21 cellular contexts compared by ENCODE assay signal in the genomic region with DNA sequence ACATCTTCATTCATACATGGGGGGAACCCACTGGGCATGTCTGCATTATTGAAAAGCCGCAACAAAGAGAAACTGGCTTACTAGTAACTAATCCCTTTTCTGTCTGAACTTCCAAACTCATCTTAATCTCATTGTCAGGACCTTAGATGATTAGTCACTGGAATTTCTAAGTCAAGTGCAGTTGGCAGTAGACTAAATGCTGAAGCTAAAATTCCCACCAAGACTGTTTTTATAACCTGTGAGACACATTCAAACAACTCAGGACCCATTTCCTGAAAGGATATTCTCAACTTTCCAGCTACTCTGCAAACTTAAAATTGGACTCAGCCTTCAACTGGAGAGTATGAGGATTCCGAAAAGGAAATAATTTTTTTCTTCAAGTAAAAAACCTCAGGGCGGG.
DNase-seq lines count a peak whose midpoint lies in the region; ATAC-seq and TF ChIP-seq lines count a peak whose summit lies in the region.
"Had no signal": no experiment of that assay in that cellular context is flagged by ENCODE, and none has a peak within 500 bp of the region (broad histone marks: within the 10 kb centered on the region; RNA-seq: fewer than 3 reads in every experiment).

No MANE protein-coding gene starts in this region.

- H3K9me3 Mint-ChIP-seq in mesothelial cell of epicardium = peaks cover 11% of the 10 kb centered on the region

- H3K27ac Mint-ChIP-seq in mesothelial cell of epicardium = no peak overlapping the region
- H3K27ac Mint-ChIP-seq: nephron; stimulated activated naive B cell treated with anti-CD40 and anti-IgM and Interleukin-4, amounts not matched to agents 10 μg/mL and 1 μg/mL and 100 μg/mL, for 72 hours had no signal

- TF ChIP-seq CTCF in brain microvascular endothelial cell (IDR thresholded peaks at IDR 0.05; ENCODE audit: low read depth, low read length, missing control alignments) = no peak
- TF ChIP-seq CTCF in mesothelial cell of epicardium (IDR thresholded peaks at IDR 0.05; ENCODE audit: unreplicated experiment) = no peak

- H3K27me3 ChIP-seq in brain microvascular endothelial cell (replicated peaks) = no peaks in the 10 kb centered on the region
- H3K27me3 ChIP-seq: Peyer's patch, testis, vagina had no signal

- in situ Hi-C loops in brain microvascular endothelial cell (cut with HindIII; ENCODE audit: low pct_ligation_motif_present, low sequenced_read_pairs) = no loop called here

- peak; percentile 22 for DNase-seq in EH (ENCODE audit: low read depth)
- DNase-seq in M059J (ENCODE audit: low read depth) = peak; percentile 70
- peak; percentile 41 for DNase-seq in brain microvascular endothelial cell
- peak; percentile 44 for DNase-seq in kidney tubule cell (ENCODE audit: low spot score)
- DNase-seq in retina = no peak
- DNase-seq in NCI-H1105 treated with DMSO at 0.1 percent for 48 hours (lab: John Stamatoyannopoulos, UW) = no peak
- DNase-seq in mesothelial cell of epicardium (ENCODE audit: low spot score in 2 of 2, unreplicated experiment in 2 of 2) = no peak
- DNase-seq: activated CD8-positive, alpha-beta memory T cell treated with anti-CD3 and anti-CD28 coated beads, Interleukin-2, amount 50 U/mL, for 4 hours; cortex of kidney; GDM1; NCI-H1105; NCI-H2081 treated with DMSO at 0.1 percent for 48 hours; Peyer's patch; stimulated activated naive B cell treated with anti-CD40 and anti-IgM and Interleukin-4, amounts not matched to agents 10 μg/mL and 1 μg/mL and 100 μg/mL, for 72 hours; testis; WERI-Rb-1 had no signal

- no peaks in the 10 kb centered on the region for H3K27me3 Mint-ChIP-seq in mesothelial cell of epicardium (ENCODE audit: low read depth)

- H3K4me1 Mint-ChIP-seq in mesothelial cell of epicardium = no peaks in the 10 kb centered on the region
- H3K4me1 Mint-ChIP-seq: nephron; stimulated activated naive B cell treated with anti-CD40 and anti-IgM and Interleukin-4, amounts not matched to agents 10 μg/mL and 1 μg/mL and 100 μg/mL, for 72 hours had no signal

- no peaks in the 10 kb centered on the region for H3K36me3 Mint-ChIP-seq in mesothelial cell of epicardium
- H3K36me3 Mint-ChIP-seq: stimulated activated naive B cell treated with anti-CD40 and anti-IgM and Interleukin-4, amounts not matched to agents 10 μg/mL and 1 μg/mL and 100 μg/mL, for 72 hours had no signal

- no peak overlapping the region for H3K4me3 Mint-ChIP-seq in mesothelial cell of epicardium
- H3K4me3 Mint-ChIP-seq: nephron; stimulated activated naive B cell treated with anti-CD40 and anti-IgM and Interleukin-4, amounts not matched to agents 10 μg/mL and 1 μg/mL and 100 μg/mL, for 72 hours had no signal

- no peaks in the 10 kb centered on the region for H3K36me3 ChIP-seq in brain microvascular endothelial cell (replicated peaks)
- H3K36me3 ChIP-seq: Peyer's patch, vagina, WERI-Rb-1 had no signal

- no peak for ATAC-seq in GM19035 (IDR thresholded peaks at IDR 0.05; ENCODE audit: unreplicated experiment)
- ATAC-seq: HCT116; stimulated activated naive B cell treated with anti-CD40 and anti-IgM and Interleukin-4, amounts not matched to agents 10 μg/mL and 1 μg/mL and 100 μg/mL, for 72 hours had no signal

- H3K27ac ChIP-seq in brain microvascular endothelial cell = no peak overlapping the region
- H3K27ac ChIP-seq: Peyer's patch, testis, vagina, WERI-Rb-1 had no signal

- no peak overlapping the region for H3K4me3 ChIP-seq in brain microvascular endothelial cell (ENCODE audit: low read depth, low read length)
- H3K4me3 ChIP-seq: Peyer's patch, smooth muscle cell, testis, vagina had no signal

Comparison
In these comparisons a context has a peak if more than half of its experiments do, and no peak if none do; other contexts are left out.
1. DNase-seq: peak in EH (single experiment), M059J (single experiment), brain microvascular endothelial cell (single experiment) and kidney tubule cell (single experiment); none in retina (single experiment), NCI-H1105 treated with DMSO at 0.1 percent for 48 hours (single experiment) and mesothelial cell of epicardium (0 of 2).